In the genomic region with DNA sequence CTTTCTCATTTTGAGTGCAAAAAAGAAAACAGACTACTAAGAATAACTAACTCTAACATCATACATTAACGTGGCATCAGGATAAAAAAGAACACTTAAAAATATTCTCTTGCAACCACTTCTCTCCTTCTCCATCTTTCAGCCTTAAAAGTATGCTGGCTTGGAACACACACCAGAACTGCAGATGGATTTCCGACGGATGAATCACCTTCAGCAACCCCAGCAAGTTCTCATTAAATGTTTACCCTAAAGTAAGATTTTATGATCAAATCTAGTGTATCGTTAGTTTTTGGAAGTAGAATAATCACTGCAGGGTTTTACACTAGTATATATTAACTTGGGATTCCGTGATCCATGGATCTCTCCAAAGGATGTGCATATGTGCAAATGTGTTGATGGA, we compare ENCODE assay signal across 1 cellular context.
TF ChIP-seq lines count a peak whose summit lies in the region.

No MANE protein-coding gene starts in this region.

TF ChIP-seq in K562, 482 proteins besides CTCF, POLR2A, EP300 and RAD21:
- TF ChIP-seq, protein P1, sequence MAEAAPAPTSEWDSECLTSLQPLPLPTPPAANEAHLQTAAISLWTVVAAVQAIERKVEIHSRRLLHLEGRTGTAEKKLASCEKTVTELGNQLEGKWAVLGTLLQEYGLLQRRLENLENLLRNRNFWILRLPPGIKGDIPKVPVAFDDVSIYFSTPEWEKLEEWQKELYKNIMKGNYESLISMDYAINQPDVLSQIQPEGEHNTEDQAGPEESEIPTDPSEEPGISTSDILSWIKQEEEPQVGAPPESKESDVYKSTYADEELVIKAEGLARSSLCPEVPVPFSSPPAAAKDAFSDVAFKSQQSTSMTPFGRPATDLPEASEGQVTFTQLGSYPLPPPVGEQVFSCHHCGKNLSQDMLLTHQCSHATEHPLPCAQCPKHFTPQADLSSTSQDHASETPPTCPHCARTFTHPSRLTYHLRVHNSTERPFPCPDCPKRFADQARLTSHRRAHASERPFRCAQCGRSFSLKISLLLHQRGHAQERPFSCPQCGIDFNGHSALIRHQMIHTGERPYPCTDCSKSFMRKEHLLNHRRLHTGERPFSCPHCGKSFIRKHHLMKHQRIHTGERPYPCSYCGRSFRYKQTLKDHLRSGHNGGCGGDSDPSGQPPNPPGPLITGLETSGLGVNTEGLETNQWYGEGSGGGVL (CRISPR knock-in tag; IDR thresholded peaks at IDR 0.05): no peak
- TF ChIP-seq FOXJ2 (tag; IDR thresholded peaks at IDR 0.05): no peak
- no peak for TF ChIP-seq ZNF263 (CRISPR knock-in tag; IDR thresholded peaks at IDR 0.05; ENCODE audit: borderline replicate concordance)
- no peak for TF ChIP-seq ZNF785 (CRISPR knock-in tag; IDR thresholded peaks at IDR 0.05)
